24 cellular contexts compared by ENCODE assay signal in genomic region chr16:86885139-86885538, GRCh38.
"Had no signal": no experiment of that assay in that cellular context is flagged by ENCODE, and none has a peak within 500 bp of the region (broad histone marks: within the 10 kb centered on the region; RNA-seq: fewer than 3 reads in every experiment).

No MANE protein-coding gene starts in this region.

- H3K4me3 ChIP-seq: MG63 had no signal

- ATAC-seq: HepG2 had no signal

- FAIRE-seq: HepG2, RCC 7860 had no signal

- H3K4me2 ChIP-seq: SK-N-SH had no signal

- H3K9me3 ChIP-seq: SK-N-SH had no signal

- DNase-seq: IMR-90, Karpas-422, KG1, MG63, NCI-H1092, NCI-H1105 treated with DMSO at 0.1 percent for 48 hours, NCI-H1417 treated with DMSO at 0.1 percent for 48 hours, NCI-H146, NCI-H1694 treated with DMSO at 0.1 percent for 48 hours, NCI-H1930, NCI-H2081, NCI-H2107, NCI-H226, NCI-H446, NCI-H510A, NCI-H524 treated with DMSO at 0.1 percent for 48 hours, NCI-H69, NCI-H774, Right ventricle myocardium superior, RPMI8226, SIG-M5, SK-N-SH had no signal

- H3K36me3 ChIP-seq: MG63 had no signal

- H3K9ac ChIP-seq: SK-N-SH had no signal
